31 cellular contexts compared by ENCODE assay signal in the genomic region with DNA sequence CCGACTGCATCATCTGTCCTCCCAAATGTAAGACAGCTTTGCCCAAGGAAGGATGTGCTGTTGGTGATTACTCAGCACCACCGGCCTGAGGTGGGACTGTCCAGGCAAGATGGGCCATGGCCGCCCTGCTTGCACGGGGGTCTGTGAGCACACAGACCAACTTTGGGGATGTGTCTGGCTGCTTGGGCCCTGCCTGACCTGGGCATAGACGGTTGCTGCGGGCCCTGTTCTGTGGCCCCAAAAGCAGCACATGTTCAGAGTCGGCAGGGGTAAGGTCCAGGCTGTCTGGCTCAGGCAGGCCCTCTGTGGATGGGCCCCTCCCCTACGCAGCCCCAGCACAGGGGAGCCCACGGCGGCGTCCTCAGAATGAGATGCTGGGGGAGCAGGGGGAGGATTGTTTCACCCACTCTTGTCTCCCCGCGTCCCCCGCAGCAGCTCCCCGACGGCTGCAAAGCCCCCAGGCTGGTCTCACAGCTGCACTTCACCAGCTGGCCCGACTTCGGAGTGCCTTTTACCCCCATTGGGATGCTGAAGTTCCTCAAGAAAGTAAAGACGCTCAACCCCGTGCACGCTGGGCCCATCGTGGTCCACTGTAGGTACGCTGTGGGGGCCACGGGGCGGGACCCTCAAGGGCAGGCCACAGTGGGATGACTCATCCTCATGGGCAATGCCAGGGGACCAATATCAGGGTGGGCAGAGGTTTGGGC. TPM values are rescaled to one million over a fixed set of nuclear protein-coding genes. Genes with fewer than 3 reads are reported as not detected.
DNase-seq lines count a peak whose midpoint lies in the region; ATAC-seq and TF ChIP-seq lines count a peak whose summit lies in the region.
"Had no signal": no experiment of that assay in that cellular context is flagged by ENCODE, and none has a peak within 500 bp of the region (broad histone marks: within the 10 kb centered on the region; RNA-seq: fewer than 3 reads in every experiment).

No MANE protein-coding gene starts in this region.

- peaks cover 55 to 58% of the 10 kb centered on the region in 2 donors for H3K4me1 Mint-ChIP-seq in natural killer cell treated with Interleukin-12 subunit alpha and Interleukin-12 subunit beta and Interleukin-15 and Interleukin-18, amount 100 ng/mL, for 72 hours (ENCODE audit: low read depth in 2 of 2)

- no peak overlapping the region for H3K27ac ChIP-seq in coronary artery
- no peak overlapping the region for H3K27ac ChIP-seq in upper lobe of right lung
- H3K27ac ChIP-seq: gastrocnemius medialis, left lung, right lobe of liver, SJCRH30, tibial nerve, VCaP had no signal

- no peaks in the 10 kb centered on the region for H3K9me3 ChIP-seq in upper lobe of right lung
- H3K9me3 ChIP-seq: gastrocnemius medialis, left lung, right lobe of liver, SJCRH30, tibial nerve had no signal

- H3K36me3 Mint-ChIP-seq in natural killer cell treated with Interleukin-12 subunit alpha and Interleukin-12 subunit beta and Interleukin-15 and Interleukin-18, amount 100 ng/mL, for 72 hours: peaks cover 15% of the 10 kb centered on the region

- peaks cover 7% of the 10 kb centered on the region for H3K9me3 Mint-ChIP-seq in natural killer cell treated with Interleukin-12 subunit alpha and Interleukin-12 subunit beta and Interleukin-15 and Interleukin-18, amount 100 ng/mL, for 72 hours

- intact Hi-C loops in Right ventricle myocardium inferior (cut with DNase I): loop anchor here (2.0 to 10.0 kb wide), 3 partner anchors 33 to 351 kb away; no protein-coding TSS in a partner anchor
- intact Hi-C loops in left cardiac atrium (cut with DNase I): loop anchor here (2.0 to 10.0 kb wide), 3 partner anchors 53 to 161 kb away; a partner anchor contains a TSS
- intact Hi-C loops in upper lobe of right lung (cut with DNase I): no loop called here

- H3K4me3 Mint-ChIP-seq in natural killer cell treated with Interleukin-12 subunit alpha and Interleukin-12 subunit beta and Interleukin-15 and Interleukin-18, amount 100 ng/mL, for 72 hours: no peak overlapping the region

- H3K4me1 ChIP-seq in upper lobe of right lung: peaks cover 25% of the 10 kb centered on the region
- H3K4me1 ChIP-seq: right lobe of liver had no signal

- DNase-seq in Right ventricle myocardium inferior (ENCODE audit: missing footprints) (peak; percentile 64), left cardiac atrium (no peak), coronary artery (ENCODE audit: low spot score) (peak; percentile 66), upper lobe of right lung (peak; percentile 56), mucosa of gallbladder (ENCODE audit: low spot score) (no peak), NCI-H82 treated with DMSO at 0.1 percent for 48 hours (lab: John Stamatoyannopoulos, UW; ENCODE audit: unreplicated experiment) (no peak)
- peak; percentile 49 for DNase-seq in natural killer cell treated with Interleukin-12 subunit alpha and Interleukin-12 subunit beta and Interleukin-15 and Interleukin-18, amount 100 ng/mL, for 72 hours (ENCODE audit: low spot score)
- DNase-seq: ACHN; activated CD4-positive, alpha-beta T cell treated with anti-CD3 and anti-CD28 coated beads for 4 hours; activated naive CD4-positive, alpha-beta T cell; activated T-cell treated with anti-CD3 and anti-CD28 coated beads, Interleukin-2, amount 50 U/mL, for 48 hours; amygdala; DMS153; gastrocnemius medialis; Kasumi-1; left lung; mesenchymal stem cell; NCI-H1436 treated with DMSO at 0.1 percent for 48 hours; NCI-H2081 treated with DMSO at 0.1 percent for 48 hours; NCI-H345; NCI-H748 treated with DMSO at 0.1 percent for 48 hours; SJCRH30; stimulated activated CD4-positive, alpha-beta T cell treated with anti-CD3 and anti-CD28 coated beads, Interleukin-4, amount 100 ng/mL, for 1 hour; T1000 had no signal

- peaks cover 80% of the 10 kb centered on the region for H3K36me3 ChIP-seq in upper lobe of right lung
- H3K36me3 ChIP-seq: gastrocnemius medialis, SJCRH30 had no signal

- ATAC-seq in Right ventricle myocardium inferior (no peak), left cardiac atrium (no peak), upper lobe of right lung (no peak), GM21528 (IDR thresholded peaks at IDR 0.05; ENCODE audit: low FRiP score, unreplicated experiment) (no peak)
- ATAC-seq in natural killer cell treated with Interleukin-12 subunit alpha and Interleukin-12 subunit beta and Interleukin-15 and Interleukin-18, amount 100 ng/mL, for 72 hours: no peak
- ATAC-seq: gastrocnemius medialis, HCT116, left lung, right lobe of liver had no signal

- H3K27me3 Mint-ChIP-seq in natural killer cell treated with Interleukin-12 subunit alpha and Interleukin-12 subunit beta and Interleukin-15 and Interleukin-18, amount 100 ng/mL, for 72 hours: no peaks in the 10 kb centered on the region
- H3K27me3 Mint-ChIP-seq: B cell had no signal

- H3K4me3 ChIP-seq in coronary artery (no peak overlapping the region), upper lobe of right lung (no peak overlapping the region)
- H3K4me3 ChIP-seq: gastrocnemius medialis, left lung, right lobe of liver, SJCRH30, tibial nerve had no signal

- H3K27ac Mint-ChIP-seq in natural killer cell treated with Interleukin-12 subunit alpha and Interleukin-12 subunit beta and Interleukin-15 and Interleukin-18, amount 100 ng/mL, for 72 hours: peak overlapping the region; percentile 91 to 93
- H3K27ac Mint-ChIP-seq: progenitor cell of endocrine pancreas had no signal

- no peaks in the 10 kb centered on the region for H3K27me3 ChIP-seq in upper lobe of right lung
- H3K27me3 ChIP-seq: gastrocnemius medialis, left lung, right lobe of liver, SJCRH30, tibial nerve had no signal

- no peak for TF ChIP-seq CTCF in coronary artery (IDR thresholded peaks at IDR 0.05)
- TF ChIP-seq CTCF in upper lobe of right lung (IDR thresholded peaks at IDR 0.05): no peak

RNA-seq across cellular contexts. Expression of a gene that starts 58.4 kb away (rescaled TPM):
- total RNA-seq in Right ventricle myocardium inferior (2.1 TPM), left cardiac atrium (1 to 10 TPM in 1 of 2 donors, under 1 TPM in 1; 0.50 to 2.7 TPM), upper lobe of right lung (2.1 TPM), mucosa of gallbladder (3.9 TPM)
- total RNA-seq in natural killer cell treated with Interleukin-12 subunit alpha and Interleukin-12 subunit beta and Interleukin-15 and Interleukin-18, amount 100 ng/mL, for 72 hours: 100 to 1,000 TPM; 141 to 270 TPM

Comparison
In these comparisons a context has a peak if more than half of its experiments do, and no peak if none do; other contexts are left out.
1. DNase-seq: peak in Right ventricle myocardium inferior (single experiment), coronary artery (single experiment), natural killer cell treated with Interleukin-12 subunit alpha and Interleukin-12 subunit beta and Interleukin-15 and Interleukin-18, amount 100 ng/mL, for 72 hours (single experiment) and upper lobe of right lung (single experiment); none in left cardiac atrium (single experiment), mucosa of gallbladder (single experiment) and NCI-H82 treated with DMSO at 0.1 percent for 48 hours (single experiment).
2. RNA of a gene that starts 58.4 kb away (total RNA-seq): 141 to 270 TPM in natural killer cell treated with Interleukin-12 subunit alpha and Interleukin-12 subunit beta and Interleukin-15 and Interleukin-18, amount 100 ng/mL, for 72 hours; 3.9 TPM in mucosa of gallbladder (single experiment), 0.50 to 2.7 TPM in left cardiac atrium, 2.1 TPM in Right ventricle myocardium inferior (single experiment) and 2.1 TPM in upper lobe of right lung (single experiment); every median in the first group is over 10 times any median in the second.